Comparison of ENCODE assay signal across 18 cellular contexts in genomic region chr13:107266657-107267056, GRCh38.
DNase-seq lines count a peak whose midpoint lies in the region; TF ChIP-seq lines count a peak whose summit lies in the region.
"Had no signal": no experiment of that assay in that cellular context is flagged by ENCODE, and none has a peak within 500 bp of the region (broad histone marks: within the 10 kb centered on the region; RNA-seq: fewer than 3 reads in every experiment).

No MANE protein-coding gene starts in this region.

- no peak overlapping the region for H3K27ac ChIP-seq in transverse colon
- H3K27ac ChIP-seq: SJSA1 had no signal

- H3K36me3 ChIP-seq in transverse colon, result no peaks in the 10 kb centered on the region
- H3K36me3 ChIP-seq: MG63, SJSA1 had no signal

- TF ChIP-seq CTCF in LNCaP clone FGC (IDR thresholded peaks at IDR 0.05; ENCODE audit: control insufficient read depth, extremely low read depth, insufficient read depth) (no peak), fibroblast of pulmonary artery (IDR thresholded peaks at IDR 0.05; ENCODE audit: low read length, missing control alignments) (no peak), transverse colon (IDR thresholded peaks at IDR 0.05) (no peak)

- no peaks in the 10 kb centered on the region for H3K9me3 ChIP-seq in transverse colon
- H3K9me3 ChIP-seq: MG63 had no signal

- in situ Hi-C loops in transverse colon (cut with MboI; ENCODE audit: low pct_ligation_motif_present in 1 of 4, low pct_unique_long_range_greater_than_20kb in 1 of 4, low sequenced_read_pairs in 3 of 4), result no loop called here

- TF ChIP-seq EP300 in transverse colon (IDR thresholded peaks at IDR 0.05; ENCODE audit: low read depth), result no peak

- H3K27me3 ChIP-seq in transverse colon, result no peaks in the 10 kb centered on the region
- H3K27me3 ChIP-seq: MG63, SJSA1 had no signal

- no peaks in the 10 kb centered on the region for H3K4me1 ChIP-seq in transverse colon
- H3K4me1 ChIP-seq: SJSA1 had no signal

- WGBS in transverse colon (ENCODE audit: low coverage in 1 of 2), 2 donors, result 68% methylated on average over 1 of the region's 1 CpG; no CpG with 5 or more reads in 1 of the 2 donors

- no peak overlapping the region for H3K4me3 ChIP-seq in LNCaP clone FGC (ENCODE audit: low read depth, low read length)
- H3K4me3 ChIP-seq in fibroblast of pulmonary artery (replicated peaks; ENCODE audit: low read depth, low read length), result no peak overlapping the region
- H3K4me3 ChIP-seq in transverse colon, result no peak overlapping the region
- H3K4me3 ChIP-seq: MG63, SJSA1 had no signal

- DNase-seq in COR-L47 (lab: John Stamatoyannopoulos, UW) (peak; percentile 18), LNCaP clone FGC (ENCODE audit: low read depth) (peak; percentile 76), NCI-H748 treated with DMSO at 0.1 percent for 48 hours (lab: John Stamatoyannopoulos, UW) (peak; percentile 70), fibroblast of pulmonary artery (ENCODE audit: low read depth) (peak; percentile 8), transverse colon (no peak), 8988T (no peak), HT-29 (ENCODE audit: low spot score) (no peak), NCI-H128 (lab: John Stamatoyannopoulos, UW; ENCODE audit: unreplicated experiment) (no peak)
- DNase-seq: C1 segment of cervical spinal cord, EL, HFFc6, MG63, NCI-H1092, NCI-H1694 treated with DMSO at 0.1 percent for 48 hours, NCI-H2171 treated with DMSO at 0.1 percent for 48 hours, NCI-H524 treated with DMSO at 0.1 percent for 48 hours, PC-3 had no signal

- TF ChIP-seq POLR2A in transverse colon (IDR thresholded peaks at IDR 0.05), result no peak

- intact Hi-C loops in transverse colon (cut with DNase I; ENCODE audit: low total_unique reads), result no loop called here

Comparison
In these comparisons a context has a peak if more than half of its experiments do, and no peak if none do; other contexts are left out.
1. DNase-seq: peak in COR-L47 (single experiment), LNCaP clone FGC (single experiment), NCI-H748 treated with DMSO at 0.1 percent for 48 hours (single experiment) and fibroblast of pulmonary artery (single experiment); none in transverse colon (single experiment), 8988T (single experiment), HT-29 (single experiment) and NCI-H128 (single experiment).